In the genomic region with DNA sequence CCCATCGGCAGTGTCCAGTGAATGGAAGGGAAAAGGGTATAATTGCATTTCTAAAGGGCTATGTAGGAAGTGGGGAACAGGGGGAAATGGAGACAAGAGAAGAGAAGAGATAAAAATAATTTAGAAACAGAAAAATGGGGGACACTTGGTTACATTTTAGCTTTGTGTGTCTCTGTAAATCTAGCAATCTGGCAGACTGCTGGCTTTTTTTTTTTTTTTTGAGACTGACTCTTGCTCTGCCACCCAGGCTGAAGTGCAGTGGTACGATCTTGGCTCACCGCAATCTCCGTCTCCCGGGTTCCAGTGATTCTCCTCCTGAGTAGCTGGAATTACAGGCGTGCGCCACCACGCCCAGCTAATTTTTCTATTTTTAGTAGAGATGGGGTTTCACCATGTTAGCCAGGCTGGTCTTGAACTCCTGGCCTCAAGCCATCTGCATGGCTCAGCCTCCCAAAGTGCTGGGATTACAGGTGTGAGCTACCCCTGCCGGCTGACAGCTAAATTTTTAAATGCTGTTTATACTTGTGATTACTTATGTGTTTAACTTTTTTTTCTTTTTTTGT, we compare ENCODE assay signal across 3 cellular contexts.
TF ChIP-seq lines count a peak whose summit lies in the region.

No MANE protein-coding gene starts in this region.

TF ChIP-seq in HCT116, 20 proteins besides CTCF, POLR2A, EP300 and RAD21:
- TF ChIP-seq SP1 (IDR thresholded peaks at IDR 0.05; ENCODE audit: low read depth) (no peak), FOSL1 (IDR thresholded peaks at IDR 0.05; ENCODE audit: low read depth) (no peak), CBX3 (IDR thresholded peaks at IDR 0.05; ENCODE audit: low read depth) (no peak), EZH2 (IDR thresholded peaks at IDR 0.05) (no peak), JUND (IDR thresholded peaks at IDR 0.05) (no peak), YY1 (IDR thresholded peaks at IDR 0.05; ENCODE audit: extremely low read depth, insufficient replicate concordance, low read depth, low read length) (no peak), CEBPB (IDR thresholded peaks at IDR 0.05; ENCODE audit: low read depth) (no peak), EZH2phosphoT487 (IDR thresholded peaks at IDR 0.05; ENCODE audit: borderline replicate concordance) (no peak), SRF (IDR thresholded peaks at IDR 0.05; ENCODE audit: low read depth) (no peak)
- TF ChIP-seq, protein P1, sequence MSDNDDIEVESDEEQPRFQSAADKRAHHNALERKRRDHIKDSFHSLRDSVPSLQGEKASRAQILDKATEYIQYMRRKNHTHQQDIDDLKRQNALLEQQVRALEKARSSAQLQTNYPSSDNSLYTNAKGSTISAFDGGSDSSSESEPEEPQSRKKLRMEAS (IDR thresholded peaks at IDR 0.05) = no peak
- TF ChIP-seq, protein P2, sequence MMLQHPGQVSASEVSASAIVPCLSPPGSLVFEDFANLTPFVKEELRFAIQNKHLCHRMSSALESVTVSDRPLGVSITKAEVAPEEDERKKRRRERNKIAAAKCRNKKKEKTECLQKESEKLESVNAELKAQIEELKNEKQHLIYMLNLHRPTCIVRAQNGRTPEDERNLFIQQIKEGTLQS (IDR thresholded peaks at IDR 0.05) = no peak
- TF ChIP-seq, protein P3, sequence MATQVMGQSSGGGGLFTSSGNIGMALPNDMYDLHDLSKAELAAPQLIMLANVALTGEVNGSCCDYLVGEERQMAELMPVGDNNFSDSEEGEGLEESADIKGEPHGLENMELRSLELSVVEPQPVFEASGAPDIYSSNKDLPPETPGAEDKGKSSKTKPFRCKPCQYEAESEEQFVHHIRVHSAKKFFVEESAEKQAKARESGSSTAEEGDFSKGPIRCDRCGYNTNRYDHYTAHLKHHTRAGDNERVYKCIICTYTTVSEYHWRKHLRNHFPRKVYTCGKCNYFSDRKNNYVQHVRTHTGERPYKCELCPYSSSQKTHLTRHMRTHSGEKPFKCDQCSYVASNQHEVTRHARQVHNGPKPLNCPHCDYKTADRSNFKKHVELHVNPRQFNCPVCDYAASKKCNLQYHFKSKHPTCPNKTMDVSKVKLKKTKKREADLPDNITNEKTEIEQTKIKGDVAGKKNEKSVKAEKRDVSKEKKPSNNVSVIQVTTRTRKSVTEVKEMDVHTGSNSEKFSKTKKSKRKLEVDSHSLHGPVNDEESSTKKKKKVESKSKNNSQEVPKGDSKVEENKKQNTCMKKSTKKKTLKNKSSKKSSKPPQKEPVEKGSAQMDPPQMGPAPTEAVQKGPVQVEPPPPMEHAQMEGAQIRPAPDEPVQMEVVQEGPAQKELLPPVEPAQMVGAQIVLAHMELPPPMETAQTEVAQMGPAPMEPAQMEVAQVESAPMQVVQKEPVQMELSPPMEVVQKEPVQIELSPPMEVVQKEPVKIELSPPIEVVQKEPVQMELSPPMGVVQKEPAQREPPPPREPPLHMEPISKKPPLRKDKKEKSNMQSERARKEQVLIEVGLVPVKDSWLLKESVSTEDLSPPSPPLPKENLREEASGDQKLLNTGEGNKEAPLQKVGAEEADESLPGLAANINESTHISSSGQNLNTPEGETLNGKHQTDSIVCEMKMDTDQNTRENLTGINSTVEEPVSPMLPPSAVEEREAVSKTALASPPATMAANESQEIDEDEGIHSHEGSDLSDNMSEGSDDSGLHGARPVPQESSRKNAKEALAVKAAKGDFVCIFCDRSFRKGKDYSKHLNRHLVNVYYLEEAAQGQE (IDR thresholded peaks at IDR 0.05; ENCODE audit: low read depth) = no peak

TF ChIP-seq in K562, 482 proteins besides CTCF, POLR2A, EP300 and RAD21:
- TF ChIP-seq KLF10 (CRISPR knock-in tag; IDR thresholded peaks at IDR 0.05) = no peak
- TF ChIP-seq ZNF134 (CRISPR knock-in tag; conservative IDR thresholded peaks at IDR 0.05) = no peak
- TF ChIP-seq, protein P4, sequence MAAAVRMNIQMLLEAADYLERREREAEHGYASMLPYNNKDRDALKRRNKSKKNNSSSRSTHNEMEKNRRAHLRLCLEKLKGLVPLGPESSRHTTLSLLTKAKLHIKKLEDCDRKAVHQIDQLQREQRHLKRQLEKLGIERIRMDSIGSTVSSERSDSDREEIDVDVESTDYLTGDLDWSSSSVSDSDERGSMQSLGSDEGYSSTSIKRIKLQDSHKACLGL (CRISPR knock-in tag; IDR thresholded peaks at IDR 0.05; ENCODE audit: borderline replicate concordance, poor library complexity, severe bottlenecking) = no peak
- TF ChIP-seq, protein P5, sequence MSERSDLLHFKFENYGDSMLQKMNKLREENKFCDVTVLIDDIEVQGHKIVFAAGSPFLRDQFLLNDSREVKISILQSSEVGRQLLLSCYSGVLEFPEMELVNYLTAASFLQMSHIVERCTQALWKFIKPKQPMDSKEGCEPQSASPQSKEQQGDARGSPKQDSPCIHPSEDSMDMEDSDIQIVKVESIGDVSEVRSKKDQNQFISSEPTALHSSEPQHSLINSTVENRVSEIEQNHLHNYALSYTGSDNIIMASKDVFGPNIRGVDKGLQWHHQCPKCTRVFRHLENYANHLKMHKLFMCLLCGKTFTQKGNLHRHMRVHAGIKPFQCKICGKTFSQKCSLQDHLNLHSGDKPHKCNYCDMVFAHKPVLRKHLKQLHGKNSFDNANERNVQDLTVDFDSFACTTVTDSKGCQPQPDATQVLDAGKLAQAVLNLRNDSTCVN (CRISPR knock-in tag; IDR thresholded peaks at IDR 0.05) = no peak
- peak; percentile 63 for TF ChIP-seq NFIC (IDR thresholded peaks at IDR 0.05)
- TF ChIP-seq, protein P6, sequence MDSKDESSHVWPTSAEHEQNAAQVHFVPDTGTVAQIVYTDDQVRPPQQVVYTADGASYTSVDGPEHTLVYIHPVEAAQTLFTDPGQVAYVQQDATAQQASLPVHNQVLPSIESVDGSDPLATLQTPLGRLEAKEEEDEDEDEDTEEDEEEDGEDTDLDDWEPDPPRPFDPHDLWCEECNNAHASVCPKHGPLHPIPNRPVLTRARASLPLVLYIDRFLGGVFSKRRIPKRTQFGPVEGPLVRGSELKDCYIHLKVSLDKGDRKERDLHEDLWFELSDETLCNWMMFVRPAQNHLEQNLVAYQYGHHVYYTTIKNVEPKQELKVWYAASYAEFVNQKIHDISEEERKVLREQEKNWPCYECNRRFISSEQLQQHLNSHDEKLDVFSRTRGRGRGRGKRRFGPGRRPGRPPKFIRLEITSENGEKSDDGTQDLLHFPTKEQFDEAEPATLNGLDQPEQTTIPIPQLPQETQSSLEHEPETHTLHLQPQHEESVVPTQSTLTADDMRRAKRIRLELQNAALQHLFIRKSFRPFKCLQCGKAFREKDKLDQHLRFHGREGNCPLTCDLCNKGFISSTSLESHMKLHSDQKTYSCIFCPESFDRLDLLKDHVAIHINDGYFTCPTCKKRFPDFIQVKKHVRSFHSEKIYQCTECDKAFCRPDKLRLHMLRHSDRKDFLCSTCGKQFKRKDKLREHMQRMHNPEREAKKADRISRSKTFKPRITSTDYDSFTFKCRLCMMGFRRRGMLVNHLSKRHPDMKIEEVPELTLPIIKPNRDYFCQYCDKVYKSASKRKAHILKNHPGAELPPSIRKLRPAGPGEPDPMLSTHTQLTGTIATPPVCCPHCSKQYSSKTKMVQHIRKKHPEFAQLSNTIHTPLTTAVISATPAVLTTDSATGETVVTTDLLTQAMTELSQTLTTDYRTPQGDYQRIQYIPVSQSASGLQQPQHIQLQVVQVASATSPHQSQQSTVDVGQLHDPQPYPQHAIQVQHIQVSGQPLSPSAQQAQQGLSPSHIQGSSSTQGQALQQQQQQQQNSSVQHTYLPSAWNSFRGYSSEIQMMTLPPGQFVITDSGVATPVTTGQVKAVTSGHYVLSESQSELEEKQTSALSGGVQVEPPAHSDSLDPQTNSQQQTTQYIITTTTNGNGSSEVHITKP (IDR thresholded peaks at IDR 0.05; ENCODE audit: partially characterized antibody) = peak; percentile 79
- no peak for TF ChIP-seq POLR2AphosphoS2 (IDR thresholded peaks at IDR 0.05; ENCODE audit: low read length)
- no peak for TF ChIP-seq NCOA1 (IDR thresholded peaks at IDR 0.05; ENCODE audit: low read depth)

TF ChIP-seq in GM12891, 5 proteins besides CTCF, POLR2A, EP300 and RAD21:
- no peak for TF ChIP-seq PAX5 (IDR thresholded peaks at IDR 0.05; ENCODE audit: insufficient read depth, low read length, severe bottlenecking)
- TF ChIP-seq POU2F2 (IDR thresholded peaks at IDR 0.05; ENCODE audit: low read depth, low read length) = no peak
- no peak for TF ChIP-seq SPI1 (IDR thresholded peaks at IDR 0.05; ENCODE audit: low read depth, low read length)
- TF ChIP-seq TAF1 (IDR thresholded peaks at IDR 0.05; ENCODE audit: low read depth, low read length) = no peak
- no peak for TF ChIP-seq POLR2AphosphoS5 (IDR thresholded peaks at IDR 0.05; ENCODE audit: low read depth, low read length)
